In the genomic region with DNA sequence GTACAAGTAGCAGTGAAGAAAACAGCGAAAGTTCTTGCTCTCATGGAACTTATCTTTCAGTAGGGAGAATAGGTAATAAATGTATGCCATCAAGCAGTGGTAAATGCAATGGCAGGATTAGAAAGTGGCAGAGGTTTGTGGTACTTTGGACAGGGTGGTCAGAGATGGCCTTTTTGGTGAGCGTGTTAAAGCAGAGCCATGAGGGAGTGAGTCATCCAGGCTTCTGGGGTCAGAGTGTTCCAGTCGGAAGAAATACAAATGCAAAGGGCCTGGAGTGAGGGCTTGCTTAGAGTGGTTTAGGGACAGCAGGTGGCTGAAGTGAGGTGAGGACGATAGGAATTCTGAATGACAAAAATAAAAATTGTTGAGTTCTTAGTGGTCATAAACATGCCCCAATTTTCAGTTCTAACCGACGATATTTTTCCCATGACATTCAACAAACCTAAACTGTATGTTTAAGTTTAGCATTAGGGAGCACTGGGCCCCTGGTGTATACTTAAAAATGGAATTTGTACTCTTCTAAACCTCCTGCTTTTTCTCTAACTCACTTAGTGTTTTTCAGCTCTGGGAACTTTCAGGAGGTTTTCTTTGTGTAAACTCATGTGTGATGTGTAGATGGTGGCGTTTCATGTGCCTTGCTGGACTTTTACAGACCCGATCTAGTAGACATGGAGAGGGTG, we compare ENCODE assay signal across 14 cellular contexts.
DNase-seq lines count a peak whose midpoint lies in the region; ATAC-seq lines count a peak whose summit lies in the region.
"Had no signal": no experiment of that assay in that cellular context is flagged by ENCODE, and none has a peak within 500 bp of the region (broad histone marks: within the 10 kb centered on the region; RNA-seq: fewer than 3 reads in every experiment).

No MANE protein-coding gene starts in this region.

- peaks cover 42% of the 10 kb centered on the region for H3K36me3 Mint-ChIP-seq in activated CD4-positive, alpha-beta T cell treated with anti-CD3 and anti-CD28 coated beads, Interleukin-2, amount 10 ng/mL, durations not matched to agents 24 days and 14 days (ENCODE audit: low read depth)
- peaks cover 43% of the 10 kb centered on the region for H3K36me3 Mint-ChIP-seq in activated naive CD8-positive, alpha-beta T cell treated with anti-CD3 and anti-CD28 coated beads, Interleukin-2, amount 50 U/mL, for 24 hours (ENCODE audit: low read depth)
- no peaks in the 10 kb centered on the region for H3K36me3 Mint-ChIP-seq in stimulated activated effector memory CD8-positive, alpha-beta T cell treated with anti-CD3 and anti-CD28 coated beads, Interleukin-12 subunit alpha, Interleukin-12 subunit beta, amount 100 ng/mL, for 72 hours

- no peak overlapping the region for H3K4me3 Mint-ChIP-seq in activated CD4-positive, alpha-beta T cell treated with anti-CD3 and anti-CD28 coated beads, Interleukin-2, amount 10 ng/mL, durations not matched to agents 24 days and 14 days
- H3K4me3 Mint-ChIP-seq in activated naive CD8-positive, alpha-beta T cell treated with anti-CD3 and anti-CD28 coated beads, Interleukin-2, amount 50 U/mL, for 24 hours, result no peak overlapping the region
- no peak overlapping the region for H3K4me3 Mint-ChIP-seq in stimulated activated effector memory CD8-positive, alpha-beta T cell treated with anti-CD3 and anti-CD28 coated beads, Interleukin-12 subunit alpha, Interleukin-12 subunit beta, amount 100 ng/mL, for 72 hours
- H3K4me3 Mint-ChIP-seq: neural crest cell had no signal

- H3K27me3 Mint-ChIP-seq in activated CD4-positive, alpha-beta T cell treated with anti-CD3 and anti-CD28 coated beads, Interleukin-2, amount 10 ng/mL, durations not matched to agents 24 days and 14 days, result no peaks in the 10 kb centered on the region
- H3K27me3 Mint-ChIP-seq in activated naive CD8-positive, alpha-beta T cell treated with anti-CD3 and anti-CD28 coated beads, Interleukin-2, amount 50 U/mL, for 24 hours, result no peaks in the 10 kb centered on the region

- ATAC-seq in activated naive CD8-positive, alpha-beta T cell treated with anti-CD3 and anti-CD28 coated beads, Interleukin-2, amount 50 U/mL, for 24 hours, result no peak
- no peak for ATAC-seq in stimulated activated effector memory CD8-positive, alpha-beta T cell treated with anti-CD3 and anti-CD28 coated beads, Interleukin-12 subunit alpha, Interleukin-12 subunit beta, amount 100 ng/mL, for 72 hours
- ATAC-seq in GM18907 (IDR thresholded peaks at IDR 0.05; ENCODE audit: unreplicated experiment) (no peak), GM18870 (IDR thresholded peaks at IDR 0.05; ENCODE audit: unreplicated experiment) (no peak)
- ATAC-seq: activated naive CD4-positive, alpha-beta T cell treated with anti-CD3 and anti-CD28 coated beads, Interleukin-2, amount 50 U/mL, for 72 hours had no signal

- H3K27ac Mint-ChIP-seq in activated CD4-positive, alpha-beta T cell treated with anti-CD3 and anti-CD28 coated beads, Interleukin-2, amount 10 ng/mL, durations not matched to agents 24 days and 14 days, result peak overlapping the region; percentile 61
- H3K27ac Mint-ChIP-seq in activated naive CD8-positive, alpha-beta T cell treated with anti-CD3 and anti-CD28 coated beads, Interleukin-2, amount 50 U/mL, for 24 hours, result peak overlapping the region; percentile 27
- H3K27ac Mint-ChIP-seq in stimulated activated effector memory CD8-positive, alpha-beta T cell treated with anti-CD3 and anti-CD28 coated beads, Interleukin-12 subunit alpha, Interleukin-12 subunit beta, amount 100 ng/mL, for 72 hours, result peak overlapping the region; percentile 35

- no peaks in the 10 kb centered on the region for H3K9me3 Mint-ChIP-seq in activated CD4-positive, alpha-beta T cell treated with anti-CD3 and anti-CD28 coated beads, Interleukin-2, amount 10 ng/mL, durations not matched to agents 24 days and 14 days
- no peaks in the 10 kb centered on the region for H3K9me3 Mint-ChIP-seq in activated naive CD8-positive, alpha-beta T cell treated with anti-CD3 and anti-CD28 coated beads, Interleukin-2, amount 50 U/mL, for 24 hours
- H3K9me3 Mint-ChIP-seq in stimulated activated effector memory CD8-positive, alpha-beta T cell treated with anti-CD3 and anti-CD28 coated beads, Interleukin-12 subunit alpha, Interleukin-12 subunit beta, amount 100 ng/mL, for 72 hours, result no peaks in the 10 kb centered on the region
- H3K9me3 Mint-ChIP-seq: activated naive CD4-positive, alpha-beta T cell treated with anti-CD3 and anti-CD28 coated beads, Interleukin-2, amount 50 U/mL, for 72 hours; neural crest cell had no signal

- intact Hi-C loops in activated CD4-positive, alpha-beta T cell treated with anti-CD3 and anti-CD28 coated beads, Interleukin-2, amount 10 ng/mL, durations not matched to agents 24 days and 14 days (cut with micrococcal nuclease), result no loop called here

- peaks cover 12% of the 10 kb centered on the region for H3K4me1 Mint-ChIP-seq in activated CD4-positive, alpha-beta T cell treated with anti-CD3 and anti-CD28 coated beads, Interleukin-2, amount 10 ng/mL, durations not matched to agents 24 days and 14 days
- peaks cover 12% of the 10 kb centered on the region for H3K4me1 Mint-ChIP-seq in activated naive CD8-positive, alpha-beta T cell treated with anti-CD3 and anti-CD28 coated beads, Interleukin-2, amount 50 U/mL, for 24 hours
- H3K4me1 Mint-ChIP-seq in stimulated activated effector memory CD8-positive, alpha-beta T cell treated with anti-CD3 and anti-CD28 coated beads, Interleukin-12 subunit alpha, Interleukin-12 subunit beta, amount 100 ng/mL, for 72 hours, result peaks cover 9% of the 10 kb centered on the region
- H3K4me1 Mint-ChIP-seq: neural crest cell had no signal

- no peak for DNase-seq in activated CD4-positive, alpha-beta T cell treated with anti-CD3 and anti-CD28 coated beads, Interleukin-2, amount 10 ng/mL, durations not matched to agents 24 days and 14 days
- DNase-seq in activated CD4-positive, alpha-beta T cell treated with anti-CD3 and anti-CD28 coated beads, Interleukin-2, amount 50 U/mL, for 48 hours, result no peak
- DNase-seq in activated naive CD8-positive, alpha-beta T cell treated with anti-CD3 and anti-CD28 coated beads, Interleukin-2, amount 50 U/mL, for 24 hours, result no peak
- DNase-seq in iris pigment epithelial cell (ENCODE audit: low read depth) (peak; percentile 58), middle frontal gyrus (ENCODE audit: extremely low spot score, low spot score) (no peak)
- DNase-seq in stimulated activated effector memory CD8-positive, alpha-beta T cell treated with anti-CD3 and anti-CD28 coated beads, Interleukin-12 subunit alpha, Interleukin-12 subunit beta, amount 100 ng/mL, for 72 hours (ENCODE audit: low spot score in 2 of 2), result no peak
- DNase-seq: NCI-H1694, NCI-H748 treated with DMSO at 0.1 percent for 48 hours, T1000, thyroid gland had no signal
